1 cellular context compared by ENCODE assay signal in the genomic region with DNA sequence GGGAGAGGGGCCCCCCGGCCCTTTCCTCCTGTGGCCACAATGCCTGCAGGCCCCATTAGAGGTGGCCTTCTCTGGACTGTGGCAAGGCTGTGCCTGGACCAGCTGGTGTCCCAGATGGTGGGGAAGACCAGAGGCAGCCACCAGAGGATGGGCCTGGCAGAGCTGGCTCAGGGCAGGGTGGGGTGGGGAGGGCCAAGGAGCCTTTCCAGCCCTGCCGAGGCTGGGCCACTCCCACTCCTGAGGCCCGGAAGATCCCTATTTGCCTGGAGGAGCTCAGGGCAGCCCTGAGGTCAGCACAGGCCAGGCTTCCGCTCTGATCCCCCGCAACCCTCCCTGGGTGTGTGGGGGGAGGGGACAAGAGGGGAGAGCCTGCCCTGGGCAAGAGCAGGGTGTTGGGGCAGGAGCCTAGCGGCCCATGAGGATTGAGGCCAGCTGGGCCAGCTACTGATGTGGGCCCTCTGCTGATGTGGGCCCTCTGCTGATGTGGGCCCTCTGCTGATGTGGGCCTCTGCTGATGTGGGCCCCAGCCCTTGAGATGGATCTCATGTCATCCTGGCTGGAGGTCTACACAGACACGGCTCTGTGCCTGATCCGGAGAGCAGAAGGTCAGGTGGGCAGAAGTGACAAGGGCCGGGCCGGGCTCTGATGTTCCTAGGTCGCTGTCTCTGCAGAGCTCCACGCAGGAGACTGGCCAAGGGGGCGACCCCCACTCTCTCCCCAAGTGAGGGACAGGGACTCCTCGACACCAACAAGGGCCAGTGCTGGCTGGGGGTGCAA.
TF ChIP-seq lines count a peak whose summit lies in the region.

No MANE protein-coding gene starts in this region.

TF ChIP-seq in K562, 482 proteins besides CTCF, POLR2A, EP300 and RAD21 (continued from another document and continues in another):
- TF ChIP-seq BRCA1 (IDR thresholded peaks at IDR 0.05) (no peak), BRCA1 (CRISPR knock-in tag; IDR thresholded peaks at IDR 0.05) (no peak), ZNF143 (CRISPR knock-in tag; IDR thresholded peaks at IDR 0.05) (no peak), HMG20A (CRISPR knock-in tag; conservative IDR thresholded peaks at IDR 0.05) (no peak), SP1 (CRISPR knock-in tag; IDR thresholded peaks at IDR 0.05) (peak; percentile 69), GATAD2B (IDR thresholded peaks at IDR 0.05; ENCODE audit: borderline replicate concordance) (no peak), RFX1 (IDR thresholded peaks at IDR 0.05) (no peak), DPF2 (IDR thresholded peaks at IDR 0.05) (peak; percentile 56; the same call in 1 of the 2 replicates), CBX3 (IDR thresholded peaks at IDR 0.05; ENCODE audit: borderline replicate concordance in 1 of 2, low read length in 2 of 2) (0 out of 3 replicates have a peak, but pooled peaks of 1 of the 2 experiments have one; percentile 22), JUN (IDR thresholded peaks at IDR 0.05; ENCODE audit: borderline replicate concordance, low read depth, low read length) (0 out of 2 replicates have a peak, but pooled peaks have one; percentile 27), JUN (CRISPR knock-in tag; IDR thresholded peaks at IDR 0.05; ENCODE audit: borderline replicate concordance) (no peak), HCFC1 (IDR thresholded peaks at IDR 0.05; ENCODE audit: low read depth, low read length) (0 out of 2 replicates have a peak, but pooled peaks have one; percentile 16), C11orf30 (IDR thresholded peaks at IDR 0.05; ENCODE audit: low read depth) (no peak), PHF20 (IDR thresholded peaks at IDR 0.05; ENCODE audit: partially characterized antibody) (peak; percentile 53), MEF2D (tag; conservative IDR thresholded peaks at IDR 0.05; ENCODE audit: low read depth) (no peak), NONO (IDR thresholded peaks at IDR 0.05; ENCODE audit: low read depth in 2 of 2, low read length in 1 of 2) (no peak), LCOR (CRISPR knock-in tag; IDR thresholded peaks at IDR 0.05) (no peak), ZNF316 (IDR thresholded peaks at IDR 0.05) (no peak), NRF1 (conservative IDR thresholded peaks at IDR 0.05 in 1 of 2, IDR thresholded peaks at IDR 0.05 in 1 of 2) (peak; percentile 0 to 54; a peak in 2 of 4 replicates), POLR2H (tag; IDR thresholded peaks at IDR 0.05; ENCODE audit: low read depth) (no peak), NCOA1 (IDR thresholded peaks at IDR 0.05; ENCODE audit: low read depth) (peak; percentile 53; the same call in 1 of the 2 replicates), NR4A1 (CRISPR knock-in tag; IDR thresholded peaks at IDR 0.05) (no peak; the same call in 1 of the 2 replicates), NR4A1 (tag; IDR thresholded peaks at IDR 0.05) (no peak; the same call in 1 of the 2 replicates), ZBTB7A (IDR thresholded peaks at IDR 0.05; ENCODE audit: borderline replicate concordance, control insufficient read depth, low read depth, low read length) (peak; percentile 53; the same call in 1 of the 2 replicates), SMARCE1 (IDR thresholded peaks at IDR 0.05) (no peak), FOXJ3 (CRISPR knock-in tag; IDR thresholded peaks at IDR 0.05) (no peak), HNRNPK (IDR thresholded peaks at IDR 0.05; ENCODE audit: low read depth, low read length, poor library complexity, severe bottlenecking) (no peak), RBBP5 (IDR thresholded peaks at IDR 0.05; ENCODE audit: borderline replicate concordance, insufficient read depth, low read length, poor library complexity, severe bottlenecking) (peak; percentile 61), ZNF274 (IDR thresholded peaks at IDR 0.05; ENCODE audit: borderline replicate concordance, low read depth, low read length) (no peak), ZNF668 (CRISPR knock-in tag; IDR thresholded peaks at IDR 0.05) (no peak), BHLHE40 (IDR thresholded peaks at IDR 0.05; ENCODE audit: low read length) (peak; percentile 43; the same call in 1 of the 2 replicates), CSDE1 (IDR thresholded peaks at IDR 0.05) (no peak), L3MBTL2 (IDR thresholded peaks at IDR 0.05) (no peak; the same call in none of the 2 replicates), HLTF (IDR thresholded peaks at IDR 0.05) (no peak), CBX5 (IDR thresholded peaks at IDR 0.05; ENCODE audit: borderline replicate concordance, low read depth) (no peak)
- TF ChIP-seq, protein P1, sequence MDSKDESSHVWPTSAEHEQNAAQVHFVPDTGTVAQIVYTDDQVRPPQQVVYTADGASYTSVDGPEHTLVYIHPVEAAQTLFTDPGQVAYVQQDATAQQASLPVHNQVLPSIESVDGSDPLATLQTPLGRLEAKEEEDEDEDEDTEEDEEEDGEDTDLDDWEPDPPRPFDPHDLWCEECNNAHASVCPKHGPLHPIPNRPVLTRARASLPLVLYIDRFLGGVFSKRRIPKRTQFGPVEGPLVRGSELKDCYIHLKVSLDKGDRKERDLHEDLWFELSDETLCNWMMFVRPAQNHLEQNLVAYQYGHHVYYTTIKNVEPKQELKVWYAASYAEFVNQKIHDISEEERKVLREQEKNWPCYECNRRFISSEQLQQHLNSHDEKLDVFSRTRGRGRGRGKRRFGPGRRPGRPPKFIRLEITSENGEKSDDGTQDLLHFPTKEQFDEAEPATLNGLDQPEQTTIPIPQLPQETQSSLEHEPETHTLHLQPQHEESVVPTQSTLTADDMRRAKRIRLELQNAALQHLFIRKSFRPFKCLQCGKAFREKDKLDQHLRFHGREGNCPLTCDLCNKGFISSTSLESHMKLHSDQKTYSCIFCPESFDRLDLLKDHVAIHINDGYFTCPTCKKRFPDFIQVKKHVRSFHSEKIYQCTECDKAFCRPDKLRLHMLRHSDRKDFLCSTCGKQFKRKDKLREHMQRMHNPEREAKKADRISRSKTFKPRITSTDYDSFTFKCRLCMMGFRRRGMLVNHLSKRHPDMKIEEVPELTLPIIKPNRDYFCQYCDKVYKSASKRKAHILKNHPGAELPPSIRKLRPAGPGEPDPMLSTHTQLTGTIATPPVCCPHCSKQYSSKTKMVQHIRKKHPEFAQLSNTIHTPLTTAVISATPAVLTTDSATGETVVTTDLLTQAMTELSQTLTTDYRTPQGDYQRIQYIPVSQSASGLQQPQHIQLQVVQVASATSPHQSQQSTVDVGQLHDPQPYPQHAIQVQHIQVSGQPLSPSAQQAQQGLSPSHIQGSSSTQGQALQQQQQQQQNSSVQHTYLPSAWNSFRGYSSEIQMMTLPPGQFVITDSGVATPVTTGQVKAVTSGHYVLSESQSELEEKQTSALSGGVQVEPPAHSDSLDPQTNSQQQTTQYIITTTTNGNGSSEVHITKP (IDR thresholded peaks at IDR 0.05; ENCODE audit: partially characterized antibody), result no peak
- TF ChIP-seq, protein P2, sequence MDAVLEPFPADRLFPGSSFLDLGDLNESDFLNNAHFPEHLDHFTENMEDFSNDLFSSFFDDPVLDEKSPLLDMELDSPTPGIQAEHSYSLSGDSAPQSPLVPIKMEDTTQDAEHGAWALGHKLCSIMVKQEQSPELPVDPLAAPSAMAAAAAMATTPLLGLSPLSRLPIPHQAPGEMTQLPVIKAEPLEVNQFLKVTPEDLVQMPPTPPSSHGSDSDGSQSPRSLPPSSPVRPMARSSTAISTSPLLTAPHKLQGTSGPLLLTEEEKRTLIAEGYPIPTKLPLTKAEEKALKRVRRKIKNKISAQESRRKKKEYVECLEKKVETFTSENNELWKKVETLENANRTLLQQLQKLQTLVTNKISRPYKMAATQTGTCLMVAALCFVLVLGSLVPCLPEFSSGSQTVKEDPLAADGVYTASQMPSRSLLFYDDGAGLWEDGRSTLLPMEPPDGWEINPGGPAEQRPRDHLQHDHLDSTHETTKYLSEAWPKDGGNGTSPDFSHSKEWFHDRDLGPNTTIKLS (IDR thresholded peaks at IDR 0.05; ENCODE audit: borderline replicate concordance, low read depth), result no peak
- TF ChIP-seq, protein P3, sequence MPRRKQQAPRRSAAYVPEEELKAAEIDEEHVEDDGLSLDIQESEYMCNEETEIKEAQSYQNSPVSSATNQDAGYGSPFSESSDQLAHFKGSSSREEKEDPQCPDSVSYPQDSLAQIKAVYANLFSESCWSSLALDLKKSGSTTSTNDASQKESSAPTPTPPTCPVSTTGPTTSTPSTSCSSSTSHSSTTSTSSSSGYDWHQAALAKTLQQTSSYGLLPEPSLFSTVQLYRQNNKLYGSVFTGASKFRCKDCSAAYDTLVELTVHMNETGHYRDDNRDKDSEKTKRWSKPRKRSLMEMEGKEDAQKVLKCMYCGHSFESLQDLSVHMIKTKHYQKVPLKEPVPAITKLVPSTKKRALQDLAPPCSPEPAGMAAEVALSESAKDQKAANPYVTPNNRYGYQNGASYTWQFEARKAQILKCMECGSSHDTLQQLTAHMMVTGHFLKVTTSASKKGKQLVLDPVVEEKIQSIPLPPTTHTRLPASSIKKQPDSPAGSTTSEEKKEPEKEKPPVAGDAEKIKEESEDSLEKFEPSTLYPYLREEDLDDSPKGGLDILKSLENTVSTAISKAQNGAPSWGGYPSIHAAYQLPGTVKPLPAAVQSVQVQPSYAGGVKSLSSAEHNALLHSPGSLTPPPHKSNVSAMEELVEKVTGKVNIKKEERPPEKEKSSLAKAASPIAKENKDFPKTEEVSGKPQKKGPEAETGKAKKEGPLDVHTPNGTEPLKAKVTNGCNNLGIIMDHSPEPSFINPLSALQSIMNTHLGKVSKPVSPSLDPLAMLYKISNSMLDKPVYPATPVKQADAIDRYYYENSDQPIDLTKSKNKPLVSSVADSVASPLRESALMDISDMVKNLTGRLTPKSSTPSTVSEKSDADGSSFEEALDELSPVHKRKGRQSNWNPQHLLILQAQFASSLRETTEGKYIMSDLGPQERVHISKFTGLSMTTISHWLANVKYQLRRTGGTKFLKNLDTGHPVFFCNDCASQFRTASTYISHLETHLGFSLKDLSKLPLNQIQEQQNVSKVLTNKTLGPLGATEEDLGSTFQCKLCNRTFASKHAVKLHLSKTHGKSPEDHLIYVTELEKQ (CRISPR knock-in tag; IDR thresholded peaks at IDR 0.05), result no peak
- TF ChIP-seq, protein P4, sequence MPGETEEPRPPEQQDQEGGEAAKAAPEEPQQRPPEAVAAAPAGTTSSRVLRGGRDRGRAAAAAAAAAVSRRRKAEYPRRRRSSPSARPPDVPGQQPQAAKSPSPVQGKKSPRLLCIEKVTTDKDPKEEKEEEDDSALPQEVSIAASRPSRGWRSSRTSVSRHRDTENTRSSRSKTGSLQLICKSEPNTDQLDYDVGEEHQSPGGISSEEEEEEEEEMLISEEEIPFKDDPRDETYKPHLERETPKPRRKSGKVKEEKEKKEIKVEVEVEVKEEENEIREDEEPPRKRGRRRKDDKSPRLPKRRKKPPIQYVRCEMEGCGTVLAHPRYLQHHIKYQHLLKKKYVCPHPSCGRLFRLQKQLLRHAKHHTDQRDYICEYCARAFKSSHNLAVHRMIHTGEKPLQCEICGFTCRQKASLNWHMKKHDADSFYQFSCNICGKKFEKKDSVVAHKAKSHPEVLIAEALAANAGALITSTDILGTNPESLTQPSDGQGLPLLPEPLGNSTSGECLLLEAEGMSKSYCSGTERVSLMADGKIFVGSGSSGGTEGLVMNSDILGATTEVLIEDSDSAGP (CRISPR knock-in tag; IDR thresholded peaks at IDR 0.05), result no peak
- TF ChIP-seq, protein P5, sequence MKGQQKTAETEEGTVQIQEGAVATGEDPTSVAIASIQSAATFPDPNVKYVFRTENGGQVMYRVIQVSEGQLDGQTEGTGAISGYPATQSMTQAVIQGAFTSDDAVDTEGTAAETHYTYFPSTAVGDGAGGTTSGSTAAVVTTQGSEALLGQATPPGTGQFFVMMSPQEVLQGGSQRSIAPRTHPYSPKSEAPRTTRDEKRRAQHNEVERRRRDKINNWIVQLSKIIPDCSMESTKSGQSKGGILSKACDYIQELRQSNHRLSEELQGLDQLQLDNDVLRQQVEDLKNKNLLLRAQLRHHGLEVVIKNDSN (CRISPR knock-in tag; IDR thresholded peaks at IDR 0.05), result no peak
- TF ChIP-seq, protein P6, sequence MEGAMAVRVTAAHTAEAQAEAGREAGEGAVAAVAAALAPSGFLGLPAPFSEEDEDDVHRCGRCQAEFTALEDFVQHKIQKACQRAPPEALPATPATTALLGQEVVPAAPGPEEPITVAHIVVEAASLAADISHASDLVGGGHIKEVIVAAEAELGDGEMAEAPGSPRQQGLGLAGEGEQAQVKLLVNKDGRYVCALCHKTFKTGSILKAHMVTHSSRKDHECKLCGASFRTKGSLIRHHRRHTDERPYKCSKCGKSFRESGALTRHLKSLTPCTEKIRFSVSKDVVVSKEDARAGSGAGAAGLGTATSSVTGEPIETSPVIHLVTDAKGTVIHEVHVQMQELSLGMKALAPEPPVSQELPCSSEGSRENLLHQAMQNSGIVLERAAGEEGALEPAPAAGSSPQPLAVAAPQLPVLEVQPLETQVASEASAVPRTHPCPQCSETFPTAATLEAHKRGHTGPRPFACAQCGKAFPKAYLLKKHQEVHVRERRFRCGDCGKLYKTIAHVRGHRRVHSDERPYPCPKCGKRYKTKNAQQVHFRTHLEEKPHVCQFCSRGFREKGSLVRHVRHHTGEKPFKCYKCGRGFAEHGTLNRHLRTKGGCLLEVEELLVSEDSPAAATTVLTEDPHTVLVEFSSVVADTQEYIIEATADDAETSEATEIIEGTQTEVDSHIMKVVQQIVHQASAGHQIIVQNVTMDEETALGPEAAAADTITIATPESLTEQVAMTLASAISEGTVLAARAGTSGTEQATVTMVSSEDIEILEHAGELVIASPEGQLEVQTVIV (CRISPR knock-in tag; IDR thresholded peaks at IDR 0.05; ENCODE audit: borderline replicate concordance), result no peak
- TF ChIP-seq, protein P7, sequence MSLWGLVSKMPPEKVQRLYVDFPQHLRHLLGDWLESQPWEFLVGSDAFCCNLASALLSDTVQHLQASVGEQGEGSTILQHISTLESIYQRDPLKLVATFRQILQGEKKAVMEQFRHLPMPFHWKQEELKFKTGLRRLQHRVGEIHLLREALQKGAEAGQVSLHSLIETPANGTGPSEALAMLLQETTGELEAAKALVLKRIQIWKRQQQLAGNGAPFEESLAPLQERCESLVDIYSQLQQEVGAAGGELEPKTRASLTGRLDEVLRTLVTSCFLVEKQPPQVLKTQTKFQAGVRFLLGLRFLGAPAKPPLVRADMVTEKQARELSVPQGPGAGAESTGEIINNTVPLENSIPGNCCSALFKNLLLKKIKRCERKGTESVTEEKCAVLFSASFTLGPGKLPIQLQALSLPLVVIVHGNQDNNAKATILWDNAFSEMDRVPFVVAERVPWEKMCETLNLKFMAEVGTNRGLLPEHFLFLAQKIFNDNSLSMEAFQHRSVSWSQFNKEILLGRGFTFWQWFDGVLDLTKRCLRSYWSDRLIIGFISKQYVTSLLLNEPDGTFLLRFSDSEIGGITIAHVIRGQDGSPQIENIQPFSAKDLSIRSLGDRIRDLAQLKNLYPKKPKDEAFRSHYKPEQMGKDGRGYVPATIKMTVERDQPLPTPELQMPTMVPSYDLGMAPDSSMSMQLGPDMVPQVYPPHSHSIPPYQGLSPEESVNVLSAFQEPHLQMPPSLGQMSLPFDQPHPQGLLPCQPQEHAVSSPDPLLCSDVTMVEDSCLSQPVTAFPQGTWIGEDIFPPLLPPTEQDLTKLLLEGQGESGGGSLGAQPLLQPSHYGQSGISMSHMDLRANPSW (CRISPR knock-in tag; IDR thresholded peaks at IDR 0.05), result no peak
- TF ChIP-seq, protein P8, sequence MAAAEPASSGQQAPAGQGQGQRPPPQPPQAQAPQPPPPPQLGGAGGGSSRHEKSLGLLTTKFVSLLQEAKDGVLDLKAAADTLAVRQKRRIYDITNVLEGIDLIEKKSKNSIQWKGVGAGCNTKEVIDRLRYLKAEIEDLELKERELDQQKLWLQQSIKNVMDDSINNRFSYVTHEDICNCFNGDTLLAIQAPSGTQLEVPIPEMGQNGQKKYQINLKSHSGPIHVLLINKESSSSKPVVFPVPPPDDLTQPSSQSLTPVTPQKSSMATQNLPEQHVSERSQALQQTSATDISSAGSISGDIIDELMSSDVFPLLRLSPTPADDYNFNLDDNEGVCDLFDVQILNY (CRISPR knock-in tag; IDR thresholded peaks at IDR 0.05), result no peak
